Comparison of ENCODE assay signal across 1 cellular context in the genomic region with DNA sequence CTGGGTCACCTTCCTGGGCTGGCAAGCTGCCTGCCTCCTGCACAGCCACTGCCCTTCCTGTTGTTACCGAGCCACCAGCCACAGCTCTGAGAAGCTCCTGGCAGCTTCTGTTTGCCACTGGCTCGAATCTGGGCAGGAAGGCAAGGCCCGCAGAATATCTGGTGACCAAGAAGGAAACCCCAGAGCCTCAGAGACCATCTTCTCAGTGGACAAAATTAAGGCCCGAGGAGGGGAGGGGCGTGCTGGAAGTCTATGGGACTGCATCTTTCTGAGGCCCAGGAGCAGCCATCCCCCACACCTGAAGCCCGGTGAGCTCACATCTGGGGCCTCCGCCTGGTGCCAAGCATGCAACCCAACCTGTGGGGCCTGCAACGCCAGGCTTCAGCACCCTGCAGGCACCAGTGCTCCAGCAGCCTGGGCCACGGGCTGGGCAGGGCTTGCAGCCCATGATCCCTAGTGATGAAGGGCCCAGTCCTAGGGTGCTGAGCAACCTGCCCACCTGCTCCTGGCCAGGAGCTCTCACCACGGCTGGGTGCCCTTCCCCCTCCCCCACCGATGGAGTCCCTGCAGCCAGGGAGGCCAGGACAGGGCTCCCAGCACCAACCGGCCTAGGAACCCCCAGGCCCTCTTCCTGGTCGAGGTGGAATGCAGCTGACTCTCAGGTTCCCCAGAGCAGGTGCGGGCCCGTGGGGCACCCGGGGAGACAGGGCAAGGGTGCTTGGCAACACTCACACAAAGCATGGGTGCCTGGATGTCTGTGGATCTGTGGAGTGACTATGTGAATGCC.
TF ChIP-seq lines count a peak whose summit lies in the region.

No MANE protein-coding gene starts in this region.

TF ChIP-seq in K562, 482 proteins besides CTCF, POLR2A, EP300 and RAD21 (continued from another document):
- TF ChIP-seq, protein P1, sequence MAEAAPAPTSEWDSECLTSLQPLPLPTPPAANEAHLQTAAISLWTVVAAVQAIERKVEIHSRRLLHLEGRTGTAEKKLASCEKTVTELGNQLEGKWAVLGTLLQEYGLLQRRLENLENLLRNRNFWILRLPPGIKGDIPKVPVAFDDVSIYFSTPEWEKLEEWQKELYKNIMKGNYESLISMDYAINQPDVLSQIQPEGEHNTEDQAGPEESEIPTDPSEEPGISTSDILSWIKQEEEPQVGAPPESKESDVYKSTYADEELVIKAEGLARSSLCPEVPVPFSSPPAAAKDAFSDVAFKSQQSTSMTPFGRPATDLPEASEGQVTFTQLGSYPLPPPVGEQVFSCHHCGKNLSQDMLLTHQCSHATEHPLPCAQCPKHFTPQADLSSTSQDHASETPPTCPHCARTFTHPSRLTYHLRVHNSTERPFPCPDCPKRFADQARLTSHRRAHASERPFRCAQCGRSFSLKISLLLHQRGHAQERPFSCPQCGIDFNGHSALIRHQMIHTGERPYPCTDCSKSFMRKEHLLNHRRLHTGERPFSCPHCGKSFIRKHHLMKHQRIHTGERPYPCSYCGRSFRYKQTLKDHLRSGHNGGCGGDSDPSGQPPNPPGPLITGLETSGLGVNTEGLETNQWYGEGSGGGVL (CRISPR knock-in tag; IDR thresholded peaks at IDR 0.05): no peak
- no peak for TF ChIP-seq MEIS2 (IDR thresholded peaks at IDR 0.05; ENCODE audit: partially characterized antibody)
- TF ChIP-seq SNIP1 (IDR thresholded peaks at IDR 0.05; ENCODE audit: low read depth): no peak
- TF ChIP-seq FOXA3 (CRISPR knock-in tag; conservative IDR thresholded peaks at IDR 0.05 in 1 of 2, IDR thresholded peaks at IDR 0.05 in 1 of 2): 0 out of 4 replicates have a peak, but pooled peaks of 1 of the 2 experiments have one; percentile 56
- TF ChIP-seq, protein P2, sequence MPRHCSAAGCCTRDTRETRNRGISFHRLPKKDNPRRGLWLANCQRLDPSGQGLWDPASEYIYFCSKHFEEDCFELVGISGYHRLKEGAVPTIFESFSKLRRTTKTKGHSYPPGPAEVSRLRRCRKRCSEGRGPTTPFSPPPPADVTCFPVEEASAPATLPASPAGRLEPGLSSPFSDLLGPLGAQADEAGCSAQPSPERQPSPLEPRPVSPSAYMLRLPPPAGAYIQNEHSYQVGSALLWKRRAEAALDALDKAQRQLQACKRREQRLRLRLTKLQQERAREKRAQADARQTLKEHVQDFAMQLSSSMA (CRISPR knock-in tag; IDR thresholded peaks at IDR 0.05): 0 out of 2 replicates have a peak, but pooled peaks have one; percentile 14
- peak in 1 of 3 experiments; percentile 5 for TF ChIP-seq YY1 (IDR thresholded peaks at IDR 0.05; ENCODE audit: borderline replicate concordance in 1 of 3, control insufficient read depth in 1 of 3, extremely low read depth in 1 of 3, insufficient read depth in 3 of 3, insufficient read length in 1 of 3, insufficient replicate concordance in 2 of 3, low read depth in 1 of 3, low read length in 2 of 3)
- no peak for TF ChIP-seq ZKSCAN1 (IDR thresholded peaks at IDR 0.05; ENCODE audit: low read depth, low read length)
- TF ChIP-seq, protein P3, sequence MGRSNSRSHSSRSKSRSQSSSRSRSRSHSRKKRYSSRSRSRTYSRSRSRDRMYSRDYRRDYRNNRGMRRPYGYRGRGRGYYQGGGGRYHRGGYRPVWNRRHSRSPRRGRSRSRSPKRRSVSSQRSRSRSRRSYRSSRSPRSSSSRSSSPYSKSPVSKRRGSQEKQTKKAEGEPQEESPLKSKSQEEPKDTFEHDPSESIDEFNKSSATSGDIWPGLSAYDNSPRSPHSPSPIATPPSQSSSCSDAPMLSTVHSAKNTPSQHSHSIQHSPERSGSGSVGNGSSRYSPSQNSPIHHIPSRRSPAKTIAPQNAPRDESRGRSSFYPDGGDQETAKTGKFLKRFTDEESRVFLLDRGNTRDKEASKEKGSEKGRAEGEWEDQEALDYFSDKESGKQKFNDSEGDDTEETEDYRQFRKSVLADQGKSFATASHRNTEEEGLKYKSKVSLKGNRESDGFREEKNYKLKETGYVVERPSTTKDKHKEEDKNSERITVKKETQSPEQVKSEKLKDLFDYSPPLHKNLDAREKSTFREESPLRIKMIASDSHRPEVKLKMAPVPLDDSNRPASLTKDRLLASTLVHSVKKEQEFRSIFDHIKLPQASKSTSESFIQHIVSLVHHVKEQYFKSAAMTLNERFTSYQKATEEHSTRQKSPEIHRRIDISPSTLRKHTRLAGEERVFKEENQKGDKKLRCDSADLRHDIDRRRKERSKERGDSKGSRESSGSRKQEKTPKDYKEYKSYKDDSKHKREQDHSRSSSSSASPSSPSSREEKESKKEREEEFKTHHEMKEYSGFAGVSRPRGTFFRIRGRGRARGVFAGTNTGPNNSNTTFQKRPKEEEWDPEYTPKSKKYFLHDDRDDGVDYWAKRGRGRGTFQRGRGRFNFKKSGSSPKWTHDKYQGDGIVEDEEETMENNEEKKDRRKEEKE (IDR thresholded peaks at IDR 0.05; ENCODE audit: borderline replicate concordance in 1 of 2, control insufficient read depth in 1 of 2, low read depth in 2 of 2, low read length in 1 of 2): no peak
- no peak for TF ChIP-seq HEY1 (CRISPR knock-in tag; IDR thresholded peaks at IDR 0.05; ENCODE audit: borderline replicate concordance)
TF ChIP-seq in K562: peak in this region for 16.
